35 cellular contexts compared by ENCODE assay signal in genomic region chr11:118168316-118168715, GRCh38. TPM values are rescaled to one million over a fixed set of nuclear protein-coding genes. Genes with fewer than 3 reads are reported as not detected.
"Had no signal": no experiment of that assay in that cellular context is flagged by ENCODE, and none has a peak within 500 bp of the region (broad histone marks: within the 10 kb centered on the region; RNA-seq: fewer than 3 reads in every experiment).

No MANE protein-coding gene starts in this region.

- H3K27me3 ChIP-seq: ascending aorta, body of pancreas, breast epithelium had no signal

- H3K9me3 Mint-ChIP-seq: activated B cell treated with CpG ODN at 0.5 μM for 24 hours; activated CD4-positive, alpha-beta memory T cell treated with anti-CD3 and anti-CD28 coated beads for 36 hours; activated CD4-positive, alpha-beta T cell treated with anti-CD3 and anti-CD28 coated beads, Interleukin-2, amount 10 ng/mL, durations not matched to agents 24 days and 14 days; activated CD8-positive, alpha-beta T cell treated with anti-CD3 and anti-CD28 coated beads for 36 hours; activated naive CD4-positive, alpha-beta T cell treated with anti-CD3 and anti-CD28 coated beads, Interleukin-2, amount 10 ng/mL, durations not matched to agents 7 days and 5 days; activated naive CD4-positive, alpha-beta T cell treated with anti-CD3 and anti-CD28 coated beads, Interleukin-2, amount 50 U/mL, for 24 hours; activated naive CD8-positive, alpha-beta T cell treated with anti-CD3 and anti-CD28 coated beads, Interleukin-2, amount 10 ng/mL, durations not matched to agents 7 days and 5 days; activated naive CD8-positive, alpha-beta T cell treated with anti-CD3 and anti-CD28 coated beads, Interleukin-2, amount 50 U/mL, for 24 hours; activated T-helper 2 cell treated with anti-CD3 and anti-CD28 coated beads, Interferon-gamma antibody, Interleukin-2, Interleukin-4, amounts not matched to agents 10 μg/mL and 5 μg/mL and 100 μg/mL, durations not matched to agents 14 hours and 24 hours and 36 hours; T-helper 1 cell treated with Interleukin-12 subunit alpha and Interleukin-12 subunit beta and Interleukin-4 antibody, amounts not matched to agents 30 μg/mL and 1 μg/mL, for 36 hours; T-helper 2 cell treated with Interferon-gamma antibody and Interleukin-4, amounts not matched to agents 5 μg/mL and 100 μg/mL, for 36 hours had no signal

- H3K9me3 ChIP-seq: ascending aorta, body of pancreas, breast epithelium had no signal

- H3K27ac Mint-ChIP-seq: activated B cell treated with CpG ODN at 0.5 μM for 24 hours; activated CD4-positive, alpha-beta memory T cell treated with anti-CD3 and anti-CD28 coated beads for 36 hours; activated CD4-positive, alpha-beta T cell treated with anti-CD3 and anti-CD28 coated beads, Interleukin-2, amount 10 ng/mL, durations not matched to agents 24 days and 14 days; activated CD8-positive, alpha-beta T cell treated with anti-CD3 and anti-CD28 coated beads for 36 hours; activated naive CD4-positive, alpha-beta T cell treated with anti-CD3 and anti-CD28 coated beads, Interleukin-2, amount 10 ng/mL, durations not matched to agents 7 days and 5 days; activated naive CD4-positive, alpha-beta T cell treated with anti-CD3 and anti-CD28 coated beads, Interleukin-2, amount 50 U/mL, for 24 hours; activated naive CD8-positive, alpha-beta T cell; activated naive CD8-positive, alpha-beta T cell treated with anti-CD3 and anti-CD28 coated beads, Interleukin-2, amount 10 ng/mL, durations not matched to agents 7 days and 5 days; activated naive CD8-positive, alpha-beta T cell treated with anti-CD3 and anti-CD28 coated beads, Interleukin-2, amount 50 U/mL, for 24 hours; activated T-helper 2 cell treated with anti-CD3 and anti-CD28 coated beads, Interferon-gamma antibody, Interleukin-2, Interleukin-4, amounts not matched to agents 10 μg/mL and 5 μg/mL and 100 μg/mL, durations not matched to agents 14 hours and 24 hours and 36 hours; T-helper 1 cell treated with Interleukin-12 subunit alpha and Interleukin-12 subunit beta and Interleukin-4 antibody, amounts not matched to agents 30 μg/mL and 1 μg/mL, for 36 hours; T-helper 2 cell treated with Interferon-gamma antibody and Interleukin-4, amounts not matched to agents 5 μg/mL and 100 μg/mL, for 36 hours had no signal

- H3K4me1 ChIP-seq: ascending aorta had no signal

- H3K27me3 Mint-ChIP-seq: activated naive CD4-positive, alpha-beta T cell treated with anti-CD3 and anti-CD28 coated beads, Interleukin-2, amount 50 U/mL, for 24 hours; activated naive CD8-positive, alpha-beta T cell had no signal

- H3K4me3 Mint-ChIP-seq: activated B cell treated with CpG ODN at 0.5 μM for 24 hours; activated CD4-positive, alpha-beta memory T cell treated with anti-CD3 and anti-CD28 coated beads for 36 hours; activated CD4-positive, alpha-beta T cell treated with anti-CD3 and anti-CD28 coated beads, Interleukin-2, amount 10 ng/mL, durations not matched to agents 24 days and 14 days; activated CD8-positive, alpha-beta T cell treated with anti-CD3 and anti-CD28 coated beads for 36 hours; activated naive CD4-positive, alpha-beta T cell treated with anti-CD3 and anti-CD28 coated beads, Interleukin-2, amount 10 ng/mL, durations not matched to agents 7 days and 5 days; activated naive CD4-positive, alpha-beta T cell treated with anti-CD3 and anti-CD28 coated beads, Interleukin-2, amount 50 U/mL, for 24 hours; activated naive CD8-positive, alpha-beta T cell; activated naive CD8-positive, alpha-beta T cell treated with anti-CD3 and anti-CD28 coated beads, Interleukin-2, amount 10 ng/mL, durations not matched to agents 7 days and 5 days; activated naive CD8-positive, alpha-beta T cell treated with anti-CD3 and anti-CD28 coated beads, Interleukin-2, amount 50 U/mL, for 24 hours; T-helper 1 cell treated with Interleukin-12 subunit alpha and Interleukin-12 subunit beta and Interleukin-4 antibody, amounts not matched to agents 30 μg/mL and 1 μg/mL, for 36 hours; T-helper 2 cell treated with Interferon-gamma antibody and Interleukin-4, amounts not matched to agents 5 μg/mL and 100 μg/mL, for 36 hours had no signal

- H3K36me3 Mint-ChIP-seq: activated CD4-positive, alpha-beta memory T cell treated with anti-CD3 and anti-CD28 coated beads for 36 hours; activated naive CD4-positive, alpha-beta T cell treated with anti-CD3 and anti-CD28 coated beads, Interleukin-2, amount 10 ng/mL, durations not matched to agents 7 days and 5 days; activated naive CD4-positive, alpha-beta T cell treated with anti-CD3 and anti-CD28 coated beads, Interleukin-2, amount 50 U/mL, for 24 hours; activated naive CD8-positive, alpha-beta T cell; activated naive CD8-positive, alpha-beta T cell treated with anti-CD3 and anti-CD28 coated beads, Interleukin-2, amount 10 ng/mL, durations not matched to agents 7 days and 5 days had no signal

- DNase-seq: activated B cell treated with CpG ODN at 0.5 μM for 24 hours; activated CD4-positive, alpha-beta memory T cell treated with anti-CD3 and anti-CD28 coated beads for 36 hours; activated CD4-positive, alpha-beta T cell treated with anti-CD3 and anti-CD28 coated beads for 4 hours; activated CD4-positive, alpha-beta T cell treated with anti-CD3 and anti-CD28 coated beads, Interleukin-2, amount 10 ng/mL, durations not matched to agents 24 days and 14 days; activated CD4-positive, alpha-beta T cell treated with anti-CD3 and anti-CD28 coated beads, Interleukin-2, amount 50 U/mL, for 4 hours; activated CD4-positive, CD25-positive, alpha-beta regulatory T cell treated with anti-CD3 and anti-CD28 coated beads, Interleukin-2, amount 50 U/mL, for 72 hours; activated CD8-positive, alpha-beta memory T cell treated with anti-CD3 and anti-CD28 coated beads, Interleukin-2, amount 50 U/mL, for 4 hours; activated CD8-positive, alpha-beta T cell treated with anti-CD3 and anti-CD28 coated beads for 36 hours; activated effector memory CD4-positive, alpha-beta T cell treated with Interleukin-2 at 50 U/mL for 16 hours; activated gamma-delta T cell; activated naive CD4-positive, alpha-beta T cell treated with anti-CD3 and anti-CD28 coated beads, Interleukin-2, amount 10 ng/mL, durations not matched to agents 7 days and 5 days; activated naive CD4-positive, alpha-beta T cell treated with Interleukin-2 at 50 U/mL for 16 hours; activated naive CD8-positive, alpha-beta T cell treated with anti-CD3 and anti-CD28 coated beads, Interleukin-2, amount 10 ng/mL, durations not matched to agents 7 days and 5 days; activated naive CD8-positive, alpha-beta T cell treated with anti-CD3 and anti-CD28 coated beads, Interleukin-2, amount 50 U/mL, for 24 hours; activated T-cell treated with anti-CD3 and anti-CD28 coated beads for 4 hours; activated T-cell treated with anti-CD3 and anti-CD28 coated beads, Interleukin-2, amount 50 U/mL, for 1 hour; activated T-cell treated with anti-CD3 and anti-CD28 coated beads, Interleukin-2, amount 50 U/mL, for 48 hours; amygdala; anterior cingulate cortex; body of pancreas; brain microvascular endothelial cell; central memory CD4-positive, alpha-beta T cell; SW 1271; T-helper 1 cell; T-helper 2 cell; T-helper 9 cell had no signal

- H3K27ac ChIP-seq: ascending aorta, body of pancreas, brain microvascular endothelial cell, breast epithelium, VCaP had no signal

- H3K4me1 Mint-ChIP-seq: activated B cell treated with CpG ODN at 0.5 μM for 24 hours; activated naive CD4-positive, alpha-beta T cell treated with anti-CD3 and anti-CD28 coated beads, Interleukin-2, amount 10 ng/mL, durations not matched to agents 7 days and 5 days had no signal

- H3K4me3 ChIP-seq: ascending aorta, body of pancreas, breast epithelium had no signal

- H3K36me3 ChIP-seq: ascending aorta, brain microvascular endothelial cell, breast epithelium had no signal

- ATAC-seq: activated CD8-positive, alpha-beta T cell treated with anti-CD3 and anti-CD28 coated beads for 36 hours; activated naive CD8-positive, alpha-beta T cell treated with anti-CD3 and anti-CD28 coated beads, Interleukin-2, amount 50 U/mL, for 24 hours; body of pancreas had no signal

RNA-seq across cellular contexts. Expression of gene SCN2B, which starts 8.1 kb away (rescaled TPM):
- total RNA-seq: activated B cell treated with CpG ODN at 0.5 μM for 24 hours; activated CD4-positive, alpha-beta memory T cell treated with anti-CD3 and anti-CD28 coated beads for 36 hours; activated CD8-positive, alpha-beta memory T cell treated with anti-CD3 and anti-CD28 coated beads for 36 hours; activated CD8-positive, alpha-beta T cell treated with anti-CD3 and anti-CD28 coated beads for 36 hours; activated naive CD8-positive, alpha-beta T cell treated with anti-CD3 and anti-CD28 coated beads, Interleukin-2, amount 10 ng/mL, durations not matched to agents 7 days and 5 days had no signal

RNA-seq across cellular contexts. Expression of gene SCN4B, which starts 15.7 kb away (rescaled TPM):
- total RNA-seq: activated B cell treated with CpG ODN at 0.5 μM for 24 hours had no signal

RNA-seq across cellular contexts. Expression of gene JAML, which starts 56.5 kb away (rescaled TPM):
- total RNA-seq: ascending aorta had no signal
